In the genomic region with DNA sequence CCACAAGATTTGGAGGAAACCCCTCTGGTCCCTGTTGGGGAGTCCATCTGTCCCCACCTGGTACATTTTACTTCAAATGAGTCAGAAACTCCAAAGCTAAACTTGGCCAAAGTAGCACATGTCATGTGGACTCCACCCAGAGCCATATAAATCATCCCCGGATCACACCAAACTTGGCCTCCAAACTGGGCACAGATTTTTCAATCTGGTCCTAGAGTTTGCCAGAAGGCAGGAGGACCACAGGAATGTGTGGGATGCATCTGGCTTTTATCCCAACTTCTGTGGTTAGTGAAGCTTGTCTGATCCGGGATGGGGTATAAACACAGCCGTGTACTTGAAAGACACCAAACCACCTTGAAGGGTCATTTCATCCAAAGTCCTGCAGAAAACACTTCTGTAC, we compare ENCODE assay signal across 13 cellular contexts.
DNase-seq lines count a peak whose midpoint lies in the region; ATAC-seq, FAIRE-seq and TF ChIP-seq lines count a peak whose summit lies in the region.
"Had no signal": no experiment of that assay in that cellular context is flagged by ENCODE, and none has a peak within 500 bp of the region (broad histone marks: within the 10 kb centered on the region; RNA-seq: fewer than 3 reads in every experiment).

No MANE protein-coding gene starts in this region.

- TF ChIP-seq RAD21 in HepG2 (CRISPR knock-in tag; IDR thresholded peaks at IDR 0.05): no peak

- FAIRE-seq in D721Med (lab: Jason Lieb, UNC): no peak
- no peak for FAIRE-seq in HepG2 (lab: Jason Lieb, UNC)

- TF ChIP-seq EP300 in HepG2 (IDR thresholded peaks at IDR 0.05; ENCODE audit: low read depth in 2 of 2, low read length in 2 of 2) (no peak), HepG2 (CRISPR knock-in tag; IDR thresholded peaks at IDR 0.05; ENCODE audit: borderline replicate concordance) (no peak)

- no peaks in the 10 kb centered on the region for H3K9me3 ChIP-seq in mammary epithelial cell (replicated peaks; ENCODE audit: insufficient read depth, low read length)
- no peaks in the 10 kb centered on the region for H3K9me3 ChIP-seq in HepG2 (ENCODE audit: low read length)

- no peak for TF ChIP-seq POLR2A in HepG2 (IDR thresholded peaks at IDR 0.05; ENCODE audit: insufficient read depth in 1 of 2, low read depth in 2 of 2, low read length in 2 of 2)

- no peaks in the 10 kb centered on the region for H4K20me1 ChIP-seq in mammary epithelial cell (ENCODE audit: insufficient read depth, low read length)
- H4K20me1 ChIP-seq in HepG2 (ENCODE audit: insufficient read depth, low read length): no peaks in the 10 kb centered on the region

- CTCF ChIA-PET in BJ (lab: Yijun Ruan, JAX) (interaction anchor here (0.8 to 1.2 kb wide), 3 partner anchors 10 to 932 kb away, joined by 3 to 5 read pairs (median 3); no protein-coding TSS in a partner anchor), mammary epithelial cell (lab: Charles Lee; ENCODE audit: low non-redundant PET) (no interaction called here), HepG2 (lab: Yijun Ruan, JAX; ENCODE audit: low intra/inter-chr PET ratio, low total read pairs) (no interaction called here)

- WGBS in mammary epithelial cell (ENCODE audit: low coverage, missing lambda C conversion rate): 13% methylated on average over 3 of the region's 3 CpGs
- 0% methylated on average over 3 of the region's 3 CpGs for WGBS in HepG2 (ENCODE audit: low lambda C conversion rate)

- H3K4me1 ChIP-seq in mammary epithelial cell (ENCODE audit: insufficient read depth, low read length) (peaks cover 13% of the 10 kb centered on the region), HepG2 (ENCODE audit: insufficient read depth, low read length) (peaks cover 8% of the 10 kb centered on the region)

- in situ Hi-C loops in mammary epithelial cell (cut with MboI; ENCODE audit: low sequenced_read_pairs in 2 of 2) (loop anchor here (25.0 kb wide), 3 partner anchors 441 to 1641 kb away; no protein-coding TSS in a partner anchor), HepG2 (cut with HindIII; ENCODE audit: extremely low pct_ligation_motif_present, low pct_unique_long_range_greater_than_20kb) (loop anchor here (25.0 kb wide), 1 partner anchor 1641 kb away; no protein-coding TSS in a partner anchor)

- no peak overlapping the region for H3K27ac ChIP-seq in mammary epithelial cell (ENCODE audit: insufficient read depth, low read depth, low read length)
- H3K27ac ChIP-seq in HepG2 (ENCODE audit: extremely low read length, insufficient read depth, low read length): no peak overlapping the region

- dilution Hi-C loops in mammary epithelial cell (cut with HindIII; ENCODE audit: low sequenced_read_pairs): loop anchor here (25.0 kb wide), 1 partner anchor 916 kb away; no protein-coding TSS in a partner anchor

- H3K79me2 ChIP-seq in mammary epithelial cell (ENCODE audit: insufficient read depth, low read length) (no peaks in the 10 kb centered on the region), HepG2 (ENCODE audit: insufficient read depth, low read length) (no peaks in the 10 kb centered on the region)

- POLR2A ChIA-PET in BJ (lab: Charles Lee) (no interaction called here), HepG2 (lab: Yijun Ruan, JAX) (no interaction called here)

- no peak overlapping the region for H3K9ac ChIP-seq in mammary epithelial cell (ENCODE audit: insufficient read depth, low read length)
- no peak overlapping the region for H3K9ac ChIP-seq in HepG2 (ENCODE audit: insufficient read depth, low read depth, low read length)

- peak overlapping the region; percentile 18 for H3K4me2 ChIP-seq in mammary epithelial cell (ENCODE audit: insufficient read depth, low read depth, low read length)
- no peak overlapping the region for H3K4me2 ChIP-seq in HepG2 (ENCODE audit: low read depth, low read length)

- no peaks in the 10 kb centered on the region for H3K27me3 ChIP-seq in BJ (ENCODE audit: control insufficient read depth, insufficient read depth, low read length)
- H3K27me3 ChIP-seq in mammary epithelial cell (ENCODE audit: insufficient read depth, low read length): no peaks in the 10 kb centered on the region
- peaks cover 0 to 11% of the 10 kb centered on the region in 2 experiments; a peak in 1 of 5 replicates for H3K27me3 ChIP-seq in HepG2 (ENCODE audit: control insufficient read depth in 1 of 2, insufficient read depth in 2 of 2, low read length in 2 of 2)

- H3K4me3 ChIP-seq in BJ (ENCODE audit: low read depth, low read length) (no peak overlapping the region), mammary epithelial cell (replicated peaks in 1 of 3; ENCODE audit: insufficient read depth in 1 of 3, low read depth in 2 of 3, low read length in 3 of 3) (no peak overlapping the region), HepG2 (replicated peaks in 1 of 3; ENCODE audit: insufficient read depth in 1 of 3, low read depth in 2 of 3, low read length in 3 of 3) (no peak overlapping the region)

- H3K36me3 ChIP-seq in BJ (ENCODE audit: control insufficient read depth, insufficient read depth, low read length) (no peaks in the 10 kb centered on the region), mammary epithelial cell (ENCODE audit: insufficient read depth, low read length) (no peaks in the 10 kb centered on the region), HepG2 (replicated peaks in 1 of 2; ENCODE audit: control insufficient read depth in 1 of 2, insufficient read depth in 2 of 2, low read length in 2 of 2) (no peaks in the 10 kb centered on the region)

- ATAC-seq in GM18520 (IDR thresholded peaks at IDR 0.05; ENCODE audit: unreplicated experiment) (no peak), HepG2 (no peak)
- ATAC-seq: activated CD8-positive, alpha-beta T cell treated with anti-CD3 and anti-CD28 coated beads, Interleukin-2, amount 10 ng/mL, durations not matched to agents 7 days and 5 days; activated naive CD4-positive, alpha-beta T cell treated with anti-CD3 and anti-CD28 coated beads, Interleukin-2, amount 50 U/mL, for 72 hours; T-cell had no signal

- intact Hi-C loops in mammary epithelial cell (cut with micrococcal nuclease) (no loop called here), HepG2 (cut with micrococcal nuclease; ENCODE audit: unreplicated experiment) (no loop called here)

- no peak for TF ChIP-seq CTCF in BJ (IDR thresholded peaks at IDR 0.05; ENCODE audit: insufficient read depth, low read depth, low read length)
- no peak for TF ChIP-seq CTCF in mammary epithelial cell (conservative IDR thresholded peaks at IDR 0.05 in 1 of 2, IDR thresholded peaks at IDR 0.05 in 1 of 2; ENCODE audit: extremely low read depth in 1 of 2, insufficient read depth in 1 of 2, low read depth in 1 of 2, low read length in 2 of 2)
- TF ChIP-seq CTCF in D721Med (IDR thresholded peaks at IDR 0.05; ENCODE audit: insufficient read depth, missing control alignments): no peak
- no peak for TF ChIP-seq CTCF in HepG2 (CRISPR knock-in tag; IDR thresholded peaks at IDR 0.05)

- no TSS peak for BruUV-seq in mammary epithelial cell (replicated peaks; lab: Mats Ljungman, UMichigan)
- BruUV-seq in HepG2 (replicated peaks; lab: Mats Ljungman, UMichigan): no TSS peak

- no peak overlapping the region for H2AFZ ChIP-seq in mammary epithelial cell (ENCODE audit: low read depth, low read length)
- no peak overlapping the region for H2AFZ ChIP-seq in HepG2 (ENCODE audit: low read length)

- peak; percentile 71 for DNase-seq in BJ (ENCODE audit: low read depth)
- DNase-seq in M059J (ENCODE audit: low read depth): peak; percentile 97
- peak; percentile 66 for DNase-seq in mammary epithelial cell
- DNase-seq in lung microvascular endothelial cell (ENCODE audit: low read depth in 2 of 2): peak; percentile 20 to 51
- no peak for DNase-seq in D721Med (ENCODE audit: insufficient read length, low spot score)
- DNase-seq in HepG2 (ENCODE audit: low spot score): no peak
- no peak for DNase-seq in NCI-H774 (lab: John Stamatoyannopoulos, UW)
- DNase-seq: activated CD8-positive, alpha-beta T cell treated with anti-CD3 and anti-CD28 coated beads, Interleukin-2, amount 10 ng/mL, durations not matched to agents 7 days and 5 days; endodermal cell; T-cell; trophoblast cell had no signal

TF ChIP-seq in HepG2, 621 proteins besides CTCF, POLR2A, EP300 and RAD21 (continues in another document):
- TF ChIP-seq, protein P1, sequence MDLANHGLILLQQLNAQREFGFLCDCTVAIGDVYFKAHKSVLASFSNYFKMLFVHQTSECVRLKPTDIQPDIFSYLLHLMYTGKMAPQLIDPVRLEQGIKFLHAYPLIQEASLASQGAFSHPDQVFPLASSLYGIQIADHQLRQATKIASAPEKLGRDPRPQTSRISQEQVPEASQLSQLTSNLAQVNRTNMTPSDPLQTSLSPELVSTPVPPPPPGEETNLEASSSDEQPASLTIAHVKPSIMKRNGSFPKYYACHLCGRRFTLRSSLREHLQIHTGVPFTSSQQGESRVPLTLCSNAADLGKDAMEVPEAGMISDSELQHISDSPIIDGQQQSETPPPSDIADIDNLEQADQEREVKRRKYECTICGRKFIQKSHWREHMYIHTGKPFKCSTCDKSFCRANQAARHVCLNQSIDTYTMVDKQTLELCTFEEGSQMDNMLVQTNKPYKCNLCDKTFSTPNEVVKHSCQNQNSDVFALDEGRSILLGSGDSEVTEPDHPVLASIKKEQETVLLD (CRISPR knock-in tag; IDR thresholded peaks at IDR 0.05; ENCODE audit: low read depth): no peak
- TF ChIP-seq SMARCE1 (IDR thresholded peaks at IDR 0.05; ENCODE audit: borderline replicate concordance): no peak
- no peak for TF ChIP-seq SRSF4 (IDR thresholded peaks at IDR 0.05; ENCODE audit: low read depth, low read length, poor library complexity, severe bottlenecking)
- TF ChIP-seq, protein P2, sequence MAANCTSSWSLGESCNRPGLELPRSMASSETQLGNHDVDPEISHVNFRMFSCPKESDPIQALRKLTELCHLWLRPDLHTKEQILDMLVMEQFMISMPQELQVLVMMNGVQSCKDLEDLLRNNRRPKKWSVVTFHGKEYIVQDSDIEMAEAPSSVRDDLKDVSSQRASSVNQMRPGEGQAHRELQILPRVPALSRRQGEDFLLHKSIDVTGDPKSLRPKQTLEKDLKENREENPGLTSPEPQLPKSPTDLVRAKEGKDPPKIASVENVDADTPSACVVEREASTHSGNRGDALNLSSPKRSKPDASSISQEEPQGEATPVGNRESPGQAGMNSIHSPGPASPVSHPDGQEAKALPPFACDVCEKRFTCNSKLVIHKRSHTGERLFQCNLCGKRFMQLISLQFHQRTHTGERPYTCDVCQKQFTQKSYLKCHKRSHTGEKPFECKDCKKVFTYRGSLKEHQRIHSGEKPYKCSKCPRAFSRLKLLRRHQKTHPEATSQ (CRISPR knock-in tag; IDR thresholded peaks at IDR 0.05; ENCODE audit: borderline replicate concordance): no peak
- TF ChIP-seq JUNB (CRISPR knock-in tag; IDR thresholded peaks at IDR 0.05; ENCODE audit: borderline replicate concordance): no peak
- no peak for TF ChIP-seq GTF2F1 (IDR thresholded peaks at IDR 0.05; ENCODE audit: low read length)
- no peak for TF ChIP-seq RAD51 (IDR thresholded peaks at IDR 0.05; ENCODE audit: borderline replicate concordance)

Comparison
In these comparisons a context has a peak if more than half of its experiments do, and no peak if none do; other contexts are left out.
1. DNase-seq: peak in BJ (single experiment), M059J (single experiment), mammary epithelial cell (single experiment) and lung microvascular endothelial cell (2 of 2); none in D721Med (single experiment), HepG2 (single experiment) and NCI-H774 (single experiment).